1 cellular context compared by ENCODE assay signal in the genomic region with DNA sequence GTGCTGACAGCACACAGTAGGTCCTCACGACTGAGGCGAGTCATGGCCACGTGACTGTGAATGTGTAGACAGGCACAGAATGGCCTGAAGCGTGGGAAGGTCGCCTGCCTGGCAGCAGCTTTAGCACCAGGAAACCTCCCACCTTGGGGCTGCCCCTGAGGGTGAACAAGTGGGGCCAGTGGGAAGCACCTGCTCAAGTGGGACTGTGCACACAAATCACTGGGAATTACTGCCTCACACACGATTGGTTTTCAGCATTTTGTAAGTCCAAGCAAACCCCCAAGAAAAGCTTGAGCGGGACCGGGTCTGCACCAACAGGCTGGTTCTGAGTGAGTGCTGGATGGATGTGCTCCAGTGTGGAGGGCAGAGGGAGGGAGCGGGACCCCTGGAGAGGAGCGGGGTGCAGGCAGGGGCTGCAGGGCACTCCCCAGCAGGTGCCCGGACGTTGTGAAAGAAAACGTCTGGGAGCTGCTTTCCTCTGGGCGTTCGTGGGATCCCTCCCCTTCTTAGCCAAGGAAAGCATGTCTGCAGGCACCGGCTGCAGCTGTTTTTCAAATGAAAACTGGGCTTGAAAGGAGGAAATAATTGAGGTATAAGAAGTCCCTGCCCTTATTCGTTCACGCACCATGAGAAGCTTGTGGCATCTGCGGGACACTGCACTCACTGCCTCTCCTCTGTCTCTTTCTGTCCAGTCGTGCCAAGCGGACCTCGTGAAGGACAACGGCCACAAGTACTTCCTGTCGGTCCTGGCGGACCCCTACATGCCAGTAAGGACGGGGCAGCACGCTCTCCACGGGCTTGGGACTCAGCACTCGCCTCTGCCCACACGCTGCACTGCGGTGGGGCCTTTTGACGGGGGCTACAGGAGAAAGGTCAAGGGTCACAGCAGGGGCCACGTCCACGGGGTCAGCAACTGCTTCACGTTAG.
TF ChIP-seq lines count a peak whose summit lies in the region.

No MANE protein-coding gene starts in this region.

TF ChIP-seq in HEK293, 187 proteins besides CTCF, POLR2A, EP300 and RAD21:
- TF ChIP-seq, protein P1, sequence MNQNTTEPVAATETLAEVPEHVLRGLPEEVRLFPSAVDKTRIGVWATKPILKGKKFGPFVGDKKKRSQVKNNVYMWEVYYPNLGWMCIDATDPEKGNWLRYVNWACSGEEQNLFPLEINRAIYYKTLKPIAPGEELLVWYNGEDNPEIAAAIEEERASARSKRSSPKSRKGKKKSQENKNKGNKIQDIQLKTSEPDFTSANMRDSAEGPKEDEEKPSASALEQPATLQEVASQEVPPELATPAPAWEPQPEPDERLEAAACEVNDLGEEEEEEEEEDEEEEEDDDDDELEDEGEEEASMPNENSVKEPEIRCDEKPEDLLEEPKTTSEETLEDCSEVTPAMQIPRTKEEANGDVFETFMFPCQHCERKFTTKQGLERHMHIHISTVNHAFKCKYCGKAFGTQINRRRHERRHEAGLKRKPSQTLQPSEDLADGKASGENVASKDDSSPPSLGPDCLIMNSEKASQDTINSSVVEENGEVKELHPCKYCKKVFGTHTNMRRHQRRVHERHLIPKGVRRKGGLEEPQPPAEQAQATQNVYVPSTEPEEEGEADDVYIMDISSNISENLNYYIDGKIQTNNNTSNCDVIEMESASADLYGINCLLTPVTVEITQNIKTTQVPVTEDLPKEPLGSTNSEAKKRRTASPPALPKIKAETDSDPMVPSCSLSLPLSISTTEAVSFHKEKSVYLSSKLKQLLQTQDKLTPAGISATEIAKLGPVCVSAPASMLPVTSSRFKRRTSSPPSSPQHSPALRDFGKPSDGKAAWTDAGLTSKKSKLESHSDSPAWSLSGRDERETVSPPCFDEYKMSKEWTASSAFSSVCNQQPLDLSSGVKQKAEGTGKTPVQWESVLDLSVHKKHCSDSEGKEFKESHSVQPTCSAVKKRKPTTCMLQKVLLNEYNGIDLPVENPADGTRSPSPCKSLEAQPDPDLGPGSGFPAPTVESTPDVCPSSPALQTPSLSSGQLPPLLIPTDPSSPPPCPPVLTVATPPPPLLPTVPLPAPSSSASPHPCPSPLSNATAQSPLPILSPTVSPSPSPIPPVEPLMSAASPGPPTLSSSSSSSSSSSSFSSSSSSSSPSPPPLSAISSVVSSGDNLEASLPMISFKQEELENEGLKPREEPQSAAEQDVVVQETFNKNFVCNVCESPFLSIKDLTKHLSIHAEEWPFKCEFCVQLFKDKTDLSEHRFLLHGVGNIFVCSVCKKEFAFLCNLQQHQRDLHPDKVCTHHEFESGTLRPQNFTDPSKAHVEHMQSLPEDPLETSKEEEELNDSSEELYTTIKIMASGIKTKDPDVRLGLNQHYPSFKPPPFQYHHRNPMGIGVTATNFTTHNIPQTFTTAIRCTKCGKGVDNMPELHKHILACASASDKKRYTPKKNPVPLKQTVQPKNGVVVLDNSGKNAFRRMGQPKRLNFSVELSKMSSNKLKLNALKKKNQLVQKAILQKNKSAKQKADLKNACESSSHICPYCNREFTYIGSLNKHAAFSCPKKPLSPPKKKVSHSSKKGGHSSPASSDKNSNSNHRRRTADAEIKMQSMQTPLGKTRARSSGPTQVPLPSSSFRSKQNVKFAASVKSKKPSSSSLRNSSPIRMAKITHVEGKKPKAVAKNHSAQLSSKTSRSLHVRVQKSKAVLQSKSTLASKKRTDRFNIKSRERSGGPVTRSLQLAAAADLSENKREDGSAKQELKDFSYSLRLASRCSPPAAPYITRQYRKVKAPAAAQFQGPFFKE (tag by site-specific recombination; IDR thresholded peaks at IDR 0.05; ENCODE audit: borderline replicate concordance), result no peak
- TF ChIP-seq MZF1 (tag by site-specific recombination; IDR thresholded peaks at IDR 0.05; ENCODE audit: borderline replicate concordance) (no peak), KLF8 (tag by site-specific recombination; IDR thresholded peaks at IDR 0.05) (no peak), EGR2 (tag by site-specific recombination; IDR thresholded peaks at IDR 0.05; ENCODE audit: low read depth) (0 out of 2 replicates have a peak, but pooled peaks have one; percentile 28)
